ENCODE assay signal across 8 cellular contexts in genomic region chr18:34595673-34596072, GRCh38.
A peak's percentile ranks its signal among the peaks of the same experiment; 100 is the strongest.
DNase-seq lines count a peak whose midpoint lies in the region; ATAC-seq, FAIRE-seq and TF ChIP-seq lines count a peak whose summit lies in the region.

No MANE protein-coding gene starts in this region.

- no peaks in the 10 kb centered on the region for H3K4me1 Mint-ChIP-seq in Calu3 (ENCODE audit: low read depth, unreplicated experiment)

- ATAC-seq in HG03378 (IDR thresholded peaks at IDR 0.05; ENCODE audit: unreplicated experiment) = no peak
- ATAC-seq in HG02610 (IDR thresholded peaks at IDR 0.05; ENCODE audit: unreplicated experiment) = no peak

- DNase-seq in Calu3 (peak; percentile 22), NCI-H1417 (lab: John Stamatoyannopoulos, UW) (peak in 2 of 3 experiments; percentile 23 to 63), astrocyte of the hippocampus (ENCODE audit: low read depth, low spot score) (peak; percentile 42), lung microvascular endothelial cell (ENCODE audit: low read depth in 2 of 2) (peak; percentile 21 to 25), RCC 7860 (ENCODE audit: low spot score) (no peak), KG1 (lab: John Stamatoyannopoulos, UW) (no peak)

- CTCF ChIA-PET in Calu3 (lab: Charles Lee) = interaction anchor here (1.5 kb wide), 1 partner anchor 192 kb away, joined by 3 read pairs; no protein-coding TSS in a partner anchor

- no peaks in the 10 kb centered on the region for H3K36me3 Mint-ChIP-seq in Calu3 (ENCODE audit: insufficient read depth, unreplicated experiment)

- no TSS peak for BruUV-seq in Calu3 (replicated peaks; lab: Mats Ljungman, UMichigan)

- no peaks in the 10 kb centered on the region for H3K27me3 Mint-ChIP-seq in Calu3 (ENCODE audit: unreplicated experiment)

- H3K27ac Mint-ChIP-seq in Calu3 (ENCODE audit: unreplicated experiment) = no peak overlapping the region

- FAIRE-seq in RCC 7860 (lab: Jason Lieb, UNC) = no peak

- H3K9me3 Mint-ChIP-seq in Calu3 (ENCODE audit: low read depth, unreplicated experiment) = no peaks in the 10 kb centered on the region

- no peak overlapping the region for H3K4me3 Mint-ChIP-seq in Calu3 (ENCODE audit: low read depth, unreplicated experiment)

- intact Hi-C loops in Calu3 (cut with micrococcal nuclease; ENCODE audit: unreplicated experiment) = loop anchor here (1.0 kb wide), 1 partner anchor 193 kb away; no protein-coding TSS in a partner anchor

- peak; percentile 29 for TF ChIP-seq CTCF in Calu3 (IDR thresholded peaks at IDR 0.05; ENCODE audit: unreplicated experiment)

Comparison
In these comparisons a context has a peak if more than half of its experiments do, and no peak if none do; other contexts are left out.
1. DNase-seq: peak in Calu3 (single experiment), NCI-H1417 (2 of 3), astrocyte of the hippocampus (single experiment) and lung microvascular endothelial cell (2 of 2); none in RCC 7860 (single experiment) and KG1 (single experiment).